8 cellular contexts compared by ENCODE assay signal in genomic region chr2:197011777-197012641, GRCh38.
DNase-seq lines count a peak whose midpoint lies in the region; ATAC-seq, FAIRE-seq and TF ChIP-seq lines count a peak whose summit lies in the region.

No MANE protein-coding gene starts in this region.

- no peaks in the 10 kb centered on the region for H3K4me1 ChIP-seq in parathyroid adenoma

- DNase-seq in stimulated activated CD4-positive, alpha-beta T cell treated with anti-CD3 and anti-CD28 coated beads, Interleukin-15, amount 100 ng/mL, for 24 hours, result peak; percentile 22
- DNase-seq in stimulated activated CD4-positive, alpha-beta T cell treated with anti-CD3 and anti-CD28 coated beads, Interleukin-1b, Interleukin-23, amount 100 ng/mL, for 48 hours, result no peak
- peak; percentile 38 to 72 for DNase-seq in NCI-H446 (lab: John Stamatoyannopoulos, UW)
- no peak for DNase-seq in activated T-helper 2 cell treated with anti-CD3 and anti-CD28 coated beads, Interferon-gamma antibody, Interleukin-2, Interleukin-4, amounts not matched to agents 10 μg/mL and 5 μg/mL and 100 μg/mL, durations not matched to agents 14 hours and 24 hours and 36 hours (ENCODE audit: low spot score)
- peak; percentile 52 to 62 for DNase-seq in frontal cortex (ENCODE audit: low spot score in 2 of 2)
- DNase-seq in 8988T, result no peak

- TF ChIP-seq CTCF in parathyroid adenoma (IDR thresholded peaks at IDR 0.05), result peak; percentile 83

- no peak overlapping the region for H3K4me3 ChIP-seq in parathyroid adenoma (ENCODE audit: low read depth, low read length)

- no peaks in the 10 kb centered on the region for H3K9me3 Mint-ChIP-seq in activated T-helper 2 cell treated with anti-CD3 and anti-CD28 coated beads, Interferon-gamma antibody, Interleukin-2, Interleukin-4, amounts not matched to agents 10 μg/mL and 5 μg/mL and 100 μg/mL, durations not matched to agents 14 hours and 24 hours and 36 hours

- H3K4me2 ChIP-seq in parathyroid adenoma (ENCODE audit: low read length), result no peak overlapping the region

- H3K4me3 Mint-ChIP-seq in activated T-helper 2 cell treated with anti-CD3 and anti-CD28 coated beads, Interferon-gamma antibody, Interleukin-2, Interleukin-4, amounts not matched to agents 10 μg/mL and 5 μg/mL and 100 μg/mL, durations not matched to agents 14 hours and 24 hours and 36 hours (ENCODE audit: low read depth), result no peak overlapping the region

- H3K27me3 Mint-ChIP-seq in activated T-helper 2 cell treated with anti-CD3 and anti-CD28 coated beads, Interferon-gamma antibody, Interleukin-2, Interleukin-4, amounts not matched to agents 10 μg/mL and 5 μg/mL and 100 μg/mL, durations not matched to agents 14 hours and 24 hours and 36 hours (ENCODE audit: low read depth), result no peaks in the 10 kb centered on the region

- ATAC-seq in HG02938 (IDR thresholded peaks at IDR 0.05; ENCODE audit: unreplicated experiment), result peak; percentile 78

- H2AFZ ChIP-seq in parathyroid adenoma, result peak overlapping the region; percentile 63

- peak overlapping the region; percentile 80 for H3K27ac Mint-ChIP-seq in activated T-helper 2 cell treated with anti-CD3 and anti-CD28 coated beads, Interferon-gamma antibody, Interleukin-2, Interleukin-4, amounts not matched to agents 10 μg/mL and 5 μg/mL and 100 μg/mL, durations not matched to agents 14 hours and 24 hours and 36 hours

- H3K9ac ChIP-seq in parathyroid adenoma, result no peak overlapping the region

- peaks cover 5% of the 10 kb centered on the region for H3K4me1 Mint-ChIP-seq in activated T-helper 2 cell treated with anti-CD3 and anti-CD28 coated beads, Interferon-gamma antibody, Interleukin-2, Interleukin-4, amounts not matched to agents 10 μg/mL and 5 μg/mL and 100 μg/mL, durations not matched to agents 14 hours and 24 hours and 36 hours (ENCODE audit: low read depth)

- FAIRE-seq in frontal cortex (lab: Jason Lieb, UNC), result peak; percentile 43

- no peaks in the 10 kb centered on the region for H3K9me3 ChIP-seq in parathyroid adenoma (ENCODE audit: control insufficient read depth, low read length)

- no peak overlapping the region for H3K27ac ChIP-seq in parathyroid adenoma

- H3K36me3 ChIP-seq in parathyroid adenoma (ENCODE audit: control insufficient read depth, insufficient read depth, low read length), result no peaks in the 10 kb centered on the region

- H3K27me3 ChIP-seq in parathyroid adenoma (ENCODE audit: control insufficient read depth, insufficient read depth, low read length), result no peaks in the 10 kb centered on the region

- intact Hi-C loops in activated T-helper 2 cell treated with anti-CD3 and anti-CD28 coated beads, Interferon-gamma antibody, Interleukin-2, Interleukin-4, amounts not matched to agents 10 μg/mL and 5 μg/mL and 100 μg/mL, durations not matched to agents 14 hours and 24 hours and 36 hours (cut with micrococcal nuclease), result loop anchor here (1.0 kb wide), 1 partner anchor 366 kb away; no protein-coding TSS in a partner anchor

- H3K36me3 Mint-ChIP-seq in activated T-helper 2 cell treated with anti-CD3 and anti-CD28 coated beads, Interferon-gamma antibody, Interleukin-2, Interleukin-4, amounts not matched to agents 10 μg/mL and 5 μg/mL and 100 μg/mL, durations not matched to agents 14 hours and 24 hours and 36 hours (ENCODE audit: low read depth), result peaks cover 63% of the 10 kb centered on the region

- H3K79me2 ChIP-seq in parathyroid adenoma, result no peaks in the 10 kb centered on the region

Comparison
In these comparisons a context has a peak if more than half of its experiments do, and no peak if none do; other contexts are left out.
1. DNase-seq: peak in stimulated activated CD4-positive, alpha-beta T cell treated with anti-CD3 and anti-CD28 coated beads, Interleukin-15, amount 100 ng/mL, for 24 hours (single experiment), NCI-H446 (2 of 2) and frontal cortex (2 of 2); none in stimulated activated CD4-positive, alpha-beta T cell treated with anti-CD3 and anti-CD28 coated beads, Interleukin-1b, Interleukin-23, amount 100 ng/mL, for 48 hours (single experiment), activated T-helper 2 cell treated with anti-CD3 and anti-CD28 coated beads, Interferon-gamma antibody, Interleukin-2, Interleukin-4, amounts not matched to agents 10 μg/mL and 5 μg/mL and 100 μg/mL, durations not matched to agents 14 hours and 24 hours and 36 hours (single experiment) and 8988T (single experiment).